17 cellular contexts compared by ENCODE assay signal in the genomic region with DNA sequence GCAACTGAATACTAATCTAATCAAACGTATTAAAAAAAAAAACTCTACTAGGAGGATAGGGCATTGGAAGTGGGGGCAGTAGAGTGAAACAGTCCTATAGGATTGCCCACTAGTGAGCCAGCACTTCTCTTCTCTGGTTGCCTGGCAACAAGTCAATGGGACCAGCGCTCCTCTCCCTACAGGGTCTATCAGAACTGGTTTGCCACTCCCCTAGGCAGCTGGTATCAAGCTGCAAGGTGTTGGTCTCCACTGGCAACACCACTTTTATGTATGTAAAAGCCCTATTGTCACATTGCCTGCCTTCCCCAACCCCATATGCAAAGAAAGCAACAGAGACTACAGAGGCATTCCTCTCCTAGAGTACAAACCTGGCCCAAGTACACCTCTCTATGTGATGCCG.
DNase-seq lines count a peak whose midpoint lies in the region; ATAC-seq and TF ChIP-seq lines count a peak whose summit lies in the region.
"Had no signal": no experiment of that assay in that cellular context is flagged by ENCODE, and none has a peak within 500 bp of the region (broad histone marks: within the 10 kb centered on the region; RNA-seq: fewer than 3 reads in every experiment).

No MANE protein-coding gene starts in this region.

- TF ChIP-seq CTCF in DND-41 (IDR thresholded peaks at IDR 0.05; ENCODE audit: borderline replicate concordance, extremely low read depth, low read length, poor library complexity, severe bottlenecking) = no peak

- DNase-seq in DND-41 = no peak
- DNase-seq in NCI-H1092 (lab: John Stamatoyannopoulos, UW) = peak; percentile 37
- peak; percentile 15 for DNase-seq in NCI-H510A (lab: John Stamatoyannopoulos, UW)
- peak; percentile 71 for DNase-seq in iPS DF 19.7 (ENCODE audit: low read depth, low spot score)
- no peak for DNase-seq in T-helper 17 cell
- no peak for DNase-seq in naive thymus-derived CD4-positive, alpha-beta T cell
- no peak for DNase-seq in HCEC 1CT
- DNase-seq: activated CD4-positive, alpha-beta memory T cell treated with anti-CD3 and anti-CD28 coated beads for 36 hours; activated naive CD4-positive, alpha-beta T cell; activated T-cell treated with anti-CD3 and anti-CD28 coated beads for 4 hours; amniotic stem cell; head of caudate nucleus; NCI-H1694 treated with DMSO at 0.1 percent for 48 hours; spleen; stimulated activated CD4-positive, alpha-beta T cell treated with anti-CD3 and anti-CD28 coated beads, Interleukin-4, amount 100 ng/mL, for 24 hours; WERI-Rb-1 had no signal

- H3K4me2 ChIP-seq in DND-41 (ENCODE audit: insufficient read depth, low read length) = no peak overlapping the region

- no peak overlapping the region for H3K27ac ChIP-seq in DND-41 (ENCODE audit: low read length)
- H3K27ac ChIP-seq in naive thymus-derived CD4-positive, alpha-beta T cell (ENCODE audit: low read depth, low read length) = no peak overlapping the region
- H3K27ac ChIP-seq: spleen, WERI-Rb-1 had no signal

- no peak overlapping the region for H3K9ac ChIP-seq in DND-41 (ENCODE audit: low read depth, low read length)

- ATAC-seq in DND-41 (ENCODE audit: insufficient read depth, low read depth) (peak; percentile 29; the same call in 1 of the 3 replicates), T-helper 17 cell (no peak)
- ATAC-seq in naive thymus-derived CD4-positive, alpha-beta T cell = no peak

- intact Hi-C loops in naive thymus-derived CD4-positive, alpha-beta T cell (cut with micrococcal nuclease) = no loop called here

- H3K9me3 Mint-ChIP-seq in naive thymus-derived CD4-positive, alpha-beta T cell = peaks cover 0 to 4% (median 0%) of the 10 kb centered on the region in 11 donors
- H3K9me3 Mint-ChIP-seq: activated CD4-positive, alpha-beta memory T cell treated with anti-CD3 and anti-CD28 coated beads for 36 hours had no signal

- no peak overlapping the region for H2AFZ ChIP-seq in DND-41 (ENCODE audit: low read depth, low read length)

- no peaks in the 10 kb centered on the region for H3K27me3 ChIP-seq in DND-41 (ENCODE audit: insufficient read depth, low read length, poor library complexity)
- no peaks in the 10 kb centered on the region for H3K27me3 ChIP-seq in naive thymus-derived CD4-positive, alpha-beta T cell (ENCODE audit: control insufficient read depth in 2 of 2, insufficient read depth in 2 of 2, low read length in 2 of 2)

- H3K79me2 ChIP-seq in DND-41 (ENCODE audit: insufficient read depth, low read length) = no peaks in the 10 kb centered on the region

- H3K36me3 ChIP-seq in DND-41 (ENCODE audit: insufficient read depth, low read length) = no peaks in the 10 kb centered on the region
- H3K36me3 ChIP-seq in naive thymus-derived CD4-positive, alpha-beta T cell (ENCODE audit: control insufficient read depth in 2 of 3, insufficient read depth in 3 of 3, low read length in 3 of 3) = no peaks in the 10 kb centered on the region
- H3K36me3 ChIP-seq: spleen, WERI-Rb-1 had no signal

- no peak overlapping the region for H3K4me3 Mint-ChIP-seq in T-helper 17 cell
- H3K4me3 Mint-ChIP-seq in naive thymus-derived CD4-positive, alpha-beta T cell = no peak overlapping the region
- H3K4me3 Mint-ChIP-seq: activated CD4-positive, alpha-beta memory T cell treated with anti-CD3 and anti-CD28 coated beads for 36 hours; type B pancreatic cell had no signal

- POLR2A ChIA-PET in naive thymus-derived CD4-positive, alpha-beta T cell (lab: Charles Lee) = no interaction called here

- H3K4me1 ChIP-seq in DND-41 (ENCODE audit: insufficient read depth, low read length) = no peaks in the 10 kb centered on the region
- no peaks in the 10 kb centered on the region for H3K4me1 ChIP-seq in naive thymus-derived CD4-positive, alpha-beta T cell (ENCODE audit: control insufficient read depth in 2 of 2, insufficient read depth in 2 of 2, low read length in 2 of 2)
- H3K4me1 ChIP-seq: spleen had no signal

- H3K4me1 Mint-ChIP-seq in T-helper 17 cell = no peaks in the 10 kb centered on the region
- no peaks in the 10 kb centered on the region for H3K4me1 Mint-ChIP-seq in naive thymus-derived CD4-positive, alpha-beta T cell

- H3K4me3 ChIP-seq in DND-41 (ENCODE audit: low read depth in 1 of 2, low read length in 2 of 2) = no peak overlapping the region
- H3K4me3 ChIP-seq in naive thymus-derived CD4-positive, alpha-beta T cell (ENCODE audit: low read length) = no peak overlapping the region
- H3K4me3 ChIP-seq: spleen had no signal

- H3K27me3 Mint-ChIP-seq in T-helper 17 cell = peaks cover 10% of the 10 kb centered on the region
- peaks cover 0 to 15% (median 10%) of the 10 kb centered on the region in 5 donors for H3K27me3 Mint-ChIP-seq in naive thymus-derived CD4-positive, alpha-beta T cell

- H3K9me3 ChIP-seq in DND-41 (ENCODE audit: insufficient read depth, low read length, severe bottlenecking) = no peaks in the 10 kb centered on the region
- no peaks in the 10 kb centered on the region for H3K9me3 ChIP-seq in T-helper 17 cell (ENCODE audit: control insufficient read depth, low read length, poor library complexity, severe bottlenecking)
- no peaks in the 10 kb centered on the region for H3K9me3 ChIP-seq in naive thymus-derived CD4-positive, alpha-beta T cell (ENCODE audit: control insufficient read depth in 2 of 3, low read length in 3 of 3)

- no peaks in the 10 kb centered on the region for H4K20me1 ChIP-seq in DND-41 (ENCODE audit: insufficient read depth, low read length)

- no peaks in the 10 kb centered on the region for H3K36me3 Mint-ChIP-seq in T-helper 17 cell (ENCODE audit: low read depth)
- no peaks in the 10 kb centered on the region for H3K36me3 Mint-ChIP-seq in naive thymus-derived CD4-positive, alpha-beta T cell
- H3K36me3 Mint-ChIP-seq: activated CD4-positive, alpha-beta memory T cell treated with anti-CD3 and anti-CD28 coated beads for 36 hours; type B pancreatic cell had no signal

- no peak overlapping the region for H3K27ac Mint-ChIP-seq in T-helper 17 cell
- H3K27ac Mint-ChIP-seq in naive thymus-derived CD4-positive, alpha-beta T cell = no peak overlapping the region
- H3K27ac Mint-ChIP-seq: activated CD4-positive, alpha-beta memory T cell treated with anti-CD3 and anti-CD28 coated beads for 36 hours; type B pancreatic cell had no signal

- CTCF ChIA-PET in naive thymus-derived CD4-positive, alpha-beta T cell (lab: Charles Lee) = no interaction called here

Comparison
In these comparisons a context has a peak if more than half of its experiments do, and no peak if none do; other contexts are left out.
1. DNase-seq: peak in NCI-H1092 (single experiment), NCI-H510A (single experiment) and iPS DF 19.7 (single experiment); none in DND-41 (single experiment), T-helper 17 cell (0 of 3), naive thymus-derived CD4-positive, alpha-beta T cell (0 of 9) and HCEC 1CT (single experiment).